In genomic region chr7:100894860-100895700, GRCh38 we compare ENCODE assay signal across 8 cellular contexts. TPM values are rescaled to one million over a fixed set of nuclear protein-coding genes. Genes with fewer than 3 reads are reported as not detected.
DNase-seq lines count a peak whose midpoint lies in the region; ATAC-seq, FAIRE-seq and TF ChIP-seq lines count a peak whose summit lies in the region.

No MANE protein-coding gene starts in this region.

- peak in 3 of 4 experiments; percentile 21 to 58 (median 38) for DNase-seq in activated CD4-positive, CD25-positive, alpha-beta regulatory T cell (lab: John Stamatoyannopoulos, UW)
- peak; percentile 27 for DNase-seq in T follicular helper cell (ENCODE audit: low read depth)
- DNase-seq in bronchial epithelial cell (ENCODE audit: low read depth): no peak
- DNase-seq in kidney tubule cell (ENCODE audit: low spot score): peak; percentile 22
- peak; percentile 49 for DNase-seq in stimulated activated CD8-positive, alpha-beta memory T cell treated with anti-CD3 and anti-CD28 coated beads, Interleukin-15, amount 100 ng/mL, for 1 hour (ENCODE audit: low read depth)
- no peak for DNase-seq in NCI-H187 (lab: John Stamatoyannopoulos, UW)
- DNase-seq in inferior parietal cortex (ENCODE audit: extremely low spot score): no peak

- H3K36me3 ChIP-seq in bronchial epithelial cell (ENCODE audit: control insufficient read depth, insufficient read depth, low read length): no peaks in the 10 kb centered on the region

- no peak for FAIRE-seq in bronchial epithelial cell (lab: Jason Lieb, UNC)

- peaks cover 11% of the 10 kb centered on the region for H3K27me3 ChIP-seq in bronchial epithelial cell (ENCODE audit: control insufficient read depth, insufficient read depth, low read length)

- ATAC-seq in activated CD4-positive, CD25-positive, alpha-beta regulatory T cell treated with anti-CD3 and anti-CD28 coated beads, Interleukin-2, amount 50 U/mL, for 24 hours: no peak

- H3K4me3 ChIP-seq in bronchial epithelial cell (ENCODE audit: low read depth, low read length): peak overlapping the region; percentile 19

- peak; percentile 83 for TF ChIP-seq CTCF in bronchial epithelial cell (IDR thresholded peaks at IDR 0.05; ENCODE audit: insufficient read depth, low read length, severe bottlenecking)

RNA-seq across cellular contexts. Expression of gene ACHE, which starts 0.6 kb away (rescaled TPM):
- total RNA-seq in bronchial epithelial cell: 0.13 TPM in 1 of 2 replicates, not detected in the other

RNA-seq across cellular contexts. Expression of gene UFSP1, which starts 5.6 kb away (rescaled TPM):
- total RNA-seq in bronchial epithelial cell: 4.2 and 4.7 TPM in 2 replicates

RNA-seq across cellular contexts. Expression of gene SRRT, which starts 20.2 kb away (rescaled TPM):
- total RNA-seq in bronchial epithelial cell: 26.9 and 29.3 TPM in 2 replicates

RNA-seq across cellular contexts. Expression of gene TRIP6, which starts 27.9 kb away (rescaled TPM):
- total RNA-seq in bronchial epithelial cell: 33.0 and 70.3 TPM in 2 replicates

RNA-seq across cellular contexts. Expression of gene SLC12A9, which starts 42.6 kb away (rescaled TPM):
- 6.5 and 7.6 TPM in 2 replicates for total RNA-seq in bronchial epithelial cell

Comparison
In these comparisons a context has a peak if more than half of its experiments do, and no peak if none do; other contexts are left out.
1. DNase-seq: peak in activated CD4-positive, CD25-positive, alpha-beta regulatory T cell (3 of 4), T follicular helper cell (single experiment), kidney tubule cell (single experiment) and stimulated activated CD8-positive, alpha-beta memory T cell treated with anti-CD3 and anti-CD28 coated beads, Interleukin-15, amount 100 ng/mL, for 1 hour (single experiment); none in bronchial epithelial cell (single experiment), NCI-H187 (0 of 2) and inferior parietal cortex (single experiment).